In genomic region chr10:70688828-70689227, GRCh38 we compare ENCODE assay signal across 1 cellular context.
TF ChIP-seq lines count a peak whose summit lies in the region.

No MANE protein-coding gene starts in this region.

TF ChIP-seq in K562, 482 proteins besides CTCF, POLR2A, EP300 and RAD21:
- no peak for TF ChIP-seq ZNF780A (CRISPR knock-in tag; IDR thresholded peaks at IDR 0.05)
- no peak for TF ChIP-seq STAT5B (CRISPR knock-in tag; IDR thresholded peaks at IDR 0.05)
- no peak for TF ChIP-seq ZFP1 (CRISPR knock-in tag; IDR thresholded peaks at IDR 0.05)
- no peak for TF ChIP-seq SPI1 (IDR thresholded peaks at IDR 0.05; ENCODE audit: borderline replicate concordance, low read depth, low read length)
- no peak for TF ChIP-seq ZNF764 (CRISPR knock-in tag; IDR thresholded peaks at IDR 0.05; ENCODE audit: low read depth)
- no peak for TF ChIP-seq NONO (IDR thresholded peaks at IDR 0.05; ENCODE audit: low read depth in 2 of 2, low read length in 1 of 2)
- peak in 1 of 2 experiments; percentile 90; a peak in 2 of 4 replicates for TF ChIP-seq KDM1A (IDR thresholded peaks at IDR 0.05)
- TF ChIP-seq AFF1 (IDR thresholded peaks at IDR 0.05; ENCODE audit: low read depth in 1 of 2, partially characterized antibody in 2 of 2) = peak in 1 of 2 experiments; percentile 68
- peak; percentile 88 for TF ChIP-seq PCBP1 (IDR thresholded peaks at IDR 0.05; ENCODE audit: low read depth, low read length, poor library complexity, severe bottlenecking)
- no peak for TF ChIP-seq HNRNPLL (IDR thresholded peaks at IDR 0.05; ENCODE audit: low read depth, low read length, poor library complexity, severe bottlenecking)
- no peak for TF ChIP-seq MITF (IDR thresholded peaks at IDR 0.05)
